1 cellular context compared by ENCODE assay signal in genomic region chr2:37786854-37787253, GRCh38.
TF ChIP-seq lines count a peak whose summit lies in the region.

No MANE protein-coding gene starts in this region.

TF ChIP-seq in HepG2, 621 proteins besides CTCF, POLR2A, EP300 and RAD21 (continued from another document and continues in another):
- TF ChIP-seq, protein P1, sequence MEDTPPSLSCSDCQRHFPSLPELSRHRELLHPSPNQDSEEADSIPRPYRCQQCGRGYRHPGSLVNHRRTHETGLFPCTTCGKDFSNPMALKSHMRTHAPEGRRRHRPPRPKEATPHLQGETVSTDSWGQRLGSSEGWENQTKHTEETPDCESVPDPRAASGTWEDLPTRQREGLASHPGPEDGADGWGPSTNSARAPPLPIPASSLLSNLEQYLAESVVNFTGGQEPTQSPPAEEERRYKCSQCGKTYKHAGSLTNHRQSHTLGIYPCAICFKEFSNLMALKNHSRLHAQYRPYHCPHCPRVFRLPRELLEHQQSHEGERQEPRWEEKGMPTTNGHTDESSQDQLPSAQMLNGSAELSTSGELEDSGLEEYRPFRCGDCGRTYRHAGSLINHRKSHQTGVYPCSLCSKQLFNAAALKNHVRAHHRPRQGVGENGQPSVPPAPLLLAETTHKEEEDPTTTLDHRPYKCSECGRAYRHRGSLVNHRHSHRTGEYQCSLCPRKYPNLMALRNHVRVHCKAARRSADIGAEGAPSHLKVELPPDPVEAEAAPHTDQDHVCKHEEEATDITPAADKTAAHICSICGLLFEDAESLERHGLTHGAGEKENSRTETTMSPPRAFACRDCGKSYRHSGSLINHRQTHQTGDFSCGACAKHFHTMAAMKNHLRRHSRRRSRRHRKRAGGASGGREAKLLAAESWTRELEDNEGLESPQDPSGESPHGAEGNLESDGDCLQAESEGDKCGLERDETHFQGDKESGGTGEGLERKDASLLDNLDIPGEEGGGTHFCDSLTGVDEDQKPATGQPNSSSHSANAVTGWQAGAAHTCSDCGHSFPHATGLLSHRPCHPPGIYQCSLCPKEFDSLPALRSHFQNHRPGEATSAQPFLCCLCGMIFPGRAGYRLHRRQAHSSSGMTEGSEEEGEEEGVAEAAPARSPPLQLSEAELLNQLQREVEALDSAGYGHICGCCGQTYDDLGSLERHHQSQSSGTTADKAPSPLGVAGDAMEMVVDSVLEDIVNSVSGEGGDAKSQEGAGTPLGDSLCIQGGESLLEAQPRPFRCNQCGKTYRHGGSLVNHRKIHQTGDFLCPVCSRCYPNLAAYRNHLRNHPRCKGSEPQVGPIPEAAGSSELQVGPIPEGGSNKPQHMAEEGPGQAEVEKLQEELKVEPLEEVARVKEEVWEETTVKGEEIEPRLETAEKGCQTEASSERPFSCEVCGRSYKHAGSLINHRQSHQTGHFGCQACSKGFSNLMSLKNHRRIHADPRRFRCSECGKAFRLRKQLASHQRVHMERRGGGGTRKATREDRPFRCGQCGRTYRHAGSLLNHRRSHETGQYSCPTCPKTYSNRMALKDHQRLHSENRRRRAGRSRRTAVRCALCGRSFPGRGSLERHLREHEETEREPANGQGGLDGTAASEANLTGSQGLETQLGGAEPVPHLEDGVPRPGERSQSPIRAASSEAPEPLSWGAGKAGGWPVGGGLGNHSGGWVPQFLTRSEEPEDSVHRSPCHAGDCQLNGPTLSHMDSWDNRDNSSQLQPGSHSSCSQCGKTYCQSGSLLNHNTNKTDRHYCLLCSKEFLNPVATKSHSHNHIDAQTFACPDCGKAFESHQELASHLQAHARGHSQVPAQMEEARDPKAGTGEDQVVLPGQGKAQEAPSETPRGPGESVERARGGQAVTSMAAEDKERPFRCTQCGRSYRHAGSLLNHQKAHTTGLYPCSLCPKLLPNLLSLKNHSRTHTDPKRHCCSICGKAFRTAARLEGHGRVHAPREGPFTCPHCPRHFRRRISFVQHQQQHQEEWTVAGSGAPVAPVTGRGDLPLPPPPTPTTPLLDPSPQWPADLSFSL (CRISPR knock-in tag; IDR thresholded peaks at IDR 0.05), result no peak
- TF ChIP-seq MBD4 (IDR thresholded peaks at IDR 0.05; ENCODE audit: borderline replicate concordance, low read length) (no peak), ZNF382 (CRISPR knock-in tag; IDR thresholded peaks at IDR 0.05; ENCODE audit: borderline replicate concordance) (no peak), ZNF232 (CRISPR knock-in tag; IDR thresholded peaks at IDR 0.05; ENCODE audit: borderline replicate concordance) (no peak), FOXA3 (CRISPR knock-in tag; IDR thresholded peaks at IDR 0.05) (peak; percentile 94), ZNF564 (CRISPR knock-in tag; IDR thresholded peaks at IDR 0.05) (peak; percentile 57; the same call in 1 of the 2 replicates), NFKB2 (CRISPR knock-in tag; IDR thresholded peaks at IDR 0.05; ENCODE audit: borderline replicate concordance) (no peak), FOSL1 (CRISPR knock-in tag; IDR thresholded peaks at IDR 0.05; ENCODE audit: borderline replicate concordance) (no peak), NCOR1 (IDR thresholded peaks at IDR 0.05; ENCODE audit: borderline replicate concordance, low read length) (no peak), ATF7 (IDR thresholded peaks at IDR 0.05) (no peak), ATF7 (CRISPR knock-in tag; IDR thresholded peaks at IDR 0.05) (no peak), GLMP (CRISPR knock-in tag; IDR thresholded peaks at IDR 0.05; ENCODE audit: borderline replicate concordance) (no peak), ZNF225 (CRISPR knock-in tag; IDR thresholded peaks at IDR 0.05) (no peak), ZNF317 (CRISPR knock-in tag; IDR thresholded peaks at IDR 0.05) (no peak), KMT2B (CRISPR knock-in tag; IDR thresholded peaks at IDR 0.05) (no peak), FLYWCH1 (CRISPR knock-in tag; IDR thresholded peaks at IDR 0.05) (no peak), JDP2 (CRISPR knock-in tag; IDR thresholded peaks at IDR 0.05; ENCODE audit: borderline replicate concordance) (no peak), TFAP4 (IDR thresholded peaks at IDR 0.05; ENCODE audit: borderline replicate concordance, low read depth) (peak; percentile 80; the same call in 1 of the 2 replicates), ZFP82 (CRISPR knock-in tag; IDR thresholded peaks at IDR 0.05; ENCODE audit: borderline replicate concordance) (no peak), ZBTB7B (CRISPR knock-in tag; IDR thresholded peaks at IDR 0.05) (no peak), KLF15 (CRISPR knock-in tag; IDR thresholded peaks at IDR 0.05; ENCODE audit: borderline replicate concordance) (no peak), SP4 (CRISPR knock-in tag; IDR thresholded peaks at IDR 0.05) (no peak), ZNF770 (CRISPR knock-in tag; IDR thresholded peaks at IDR 0.05) (no peak), ZNF143 (CRISPR knock-in tag; IDR thresholded peaks at IDR 0.05) (no peak), HCFC1 (IDR thresholded peaks at IDR 0.05; ENCODE audit: low read depth, low read length) (no peak), ZNF878 (CRISPR knock-in tag; IDR thresholded peaks at IDR 0.05) (no peak), SKIL (CRISPR knock-in tag; IDR thresholded peaks at IDR 0.05; ENCODE audit: borderline replicate concordance) (peak; percentile 23; the same call in 1 of the 2 replicates), RAD51 (IDR thresholded peaks at IDR 0.05; ENCODE audit: borderline replicate concordance) (no peak), FOSL2 (CRISPR knock-in tag; IDR thresholded peaks at IDR 0.05) (0 out of 2 replicates have a peak, but pooled peaks have one; percentile 17), ZNF12 (CRISPR knock-in tag; IDR thresholded peaks at IDR 0.05) (0 out of 2 replicates have a peak, but pooled peaks have one; percentile 54), TBL1XR1 (IDR thresholded peaks at IDR 0.05; ENCODE audit: borderline replicate concordance, low read length, partially characterized antibody) (no peak), HHEX (CRISPR knock-in tag; IDR thresholded peaks at IDR 0.05) (no peak), JUN (CRISPR knock-in tag; IDR thresholded peaks at IDR 0.05) (no peak), ZNF775 (CRISPR knock-in tag; IDR thresholded peaks at IDR 0.05; ENCODE audit: borderline replicate concordance) (no peak), BCL6 (CRISPR knock-in tag; IDR thresholded peaks at IDR 0.05) (peak; percentile 65), SP140L (CRISPR knock-in tag; IDR thresholded peaks at IDR 0.05; ENCODE audit: borderline replicate concordance) (no peak)
- TF ChIP-seq, protein P2, sequence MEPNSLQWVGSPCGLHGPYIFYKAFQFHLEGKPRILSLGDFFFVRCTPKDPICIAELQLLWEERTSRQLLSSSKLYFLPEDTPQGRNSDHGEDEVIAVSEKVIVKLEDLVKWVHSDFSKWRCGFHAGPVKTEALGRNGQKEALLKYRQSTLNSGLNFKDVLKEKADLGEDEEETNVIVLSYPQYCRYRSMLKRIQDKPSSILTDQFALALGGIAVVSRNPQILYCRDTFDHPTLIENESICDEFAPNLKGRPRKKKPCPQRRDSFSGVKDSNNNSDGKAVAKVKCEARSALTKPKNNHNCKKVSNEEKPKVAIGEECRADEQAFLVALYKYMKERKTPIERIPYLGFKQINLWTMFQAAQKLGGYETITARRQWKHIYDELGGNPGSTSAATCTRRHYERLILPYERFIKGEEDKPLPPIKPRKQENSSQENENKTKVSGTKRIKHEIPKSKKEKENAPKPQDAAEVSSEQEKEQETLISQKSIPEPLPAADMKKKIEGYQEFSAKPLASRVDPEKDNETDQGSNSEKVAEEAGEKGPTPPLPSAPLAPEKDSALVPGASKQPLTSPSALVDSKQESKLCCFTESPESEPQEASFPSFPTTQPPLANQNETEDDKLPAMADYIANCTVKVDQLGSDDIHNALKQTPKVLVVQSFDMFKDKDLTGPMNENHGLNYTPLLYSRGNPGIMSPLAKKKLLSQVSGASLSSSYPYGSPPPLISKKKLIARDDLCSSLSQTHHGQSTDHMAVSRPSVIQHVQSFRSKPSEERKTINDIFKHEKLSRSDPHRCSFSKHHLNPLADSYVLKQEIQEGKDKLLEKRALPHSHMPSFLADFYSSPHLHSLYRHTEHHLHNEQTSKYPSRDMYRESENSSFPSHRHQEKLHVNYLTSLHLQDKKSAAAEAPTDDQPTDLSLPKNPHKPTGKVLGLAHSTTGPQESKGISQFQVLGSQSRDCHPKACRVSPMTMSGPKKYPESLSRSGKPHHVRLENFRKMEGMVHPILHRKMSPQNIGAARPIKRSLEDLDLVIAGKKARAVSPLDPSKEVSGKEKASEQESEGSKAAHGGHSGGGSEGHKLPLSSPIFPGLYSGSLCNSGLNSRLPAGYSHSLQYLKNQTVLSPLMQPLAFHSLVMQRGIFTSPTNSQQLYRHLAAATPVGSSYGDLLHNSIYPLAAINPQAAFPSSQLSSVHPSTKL (CRISPR knock-in tag; IDR thresholded peaks at IDR 0.05), result peak; percentile 40; the same call in 1 of the 2 replicates
- TF ChIP-seq, protein P3, sequence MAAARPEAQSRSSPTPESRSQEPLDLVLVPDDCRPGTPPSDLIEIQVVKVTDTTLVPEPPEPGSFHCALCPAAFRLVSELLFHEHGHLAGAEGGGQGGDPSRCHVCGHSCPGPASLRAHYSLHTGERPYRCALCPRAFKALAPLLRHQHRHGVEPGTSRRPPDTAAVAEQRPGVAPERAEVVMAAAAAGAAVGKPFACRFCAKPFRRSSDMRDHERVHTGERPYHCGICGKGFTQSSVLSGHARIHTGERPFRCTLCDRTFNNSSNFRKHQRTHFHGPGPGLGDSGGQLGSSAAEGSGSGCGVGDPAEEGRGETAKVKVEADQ (CRISPR knock-in tag; IDR thresholded peaks at IDR 0.05; ENCODE audit: borderline replicate concordance), result no peak
- TF ChIP-seq, protein P4, sequence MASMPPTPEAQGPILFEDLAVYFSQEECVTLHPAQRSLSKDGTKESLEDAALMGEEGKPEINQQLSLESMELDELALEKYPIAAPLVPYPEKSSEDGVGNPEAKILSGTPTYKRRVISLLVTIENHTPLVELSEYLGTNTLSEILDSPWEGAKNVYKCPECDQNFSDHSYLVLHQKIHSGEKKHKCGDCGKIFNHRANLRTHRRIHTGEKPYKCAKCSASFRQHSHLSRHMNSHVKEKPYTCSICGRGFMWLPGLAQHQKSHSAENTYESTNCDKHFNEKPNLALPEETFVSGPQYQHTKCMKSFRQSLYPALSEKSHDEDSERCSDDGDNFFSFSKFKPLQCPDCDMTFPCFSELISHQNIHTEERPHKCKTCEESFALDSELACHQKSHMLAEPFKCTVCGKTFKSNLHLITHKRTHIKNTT (CRISPR knock-in tag; IDR thresholded peaks at IDR 0.05), result no peak
